Comparison of ENCODE assay signal across 1 cellular context in the genomic region with DNA sequence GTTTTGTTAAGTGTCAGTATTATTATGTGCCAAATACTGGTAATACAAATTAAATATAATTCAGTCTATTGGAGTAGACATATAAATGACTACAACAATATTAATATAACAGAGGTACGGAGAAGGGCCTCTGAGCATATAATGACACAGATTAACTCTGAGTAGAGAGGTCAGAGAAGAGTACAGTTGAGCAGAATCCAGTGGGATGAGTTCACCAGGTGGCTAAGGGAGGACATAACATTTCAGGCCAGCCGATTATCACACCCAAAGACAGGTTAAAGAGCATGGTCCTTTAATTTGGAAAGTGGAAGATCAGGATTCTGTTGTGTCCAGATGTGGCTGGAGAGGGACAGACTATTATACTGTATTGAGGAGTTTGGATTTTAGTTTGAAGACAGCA.
TF ChIP-seq lines count a peak whose summit lies in the region.

No MANE protein-coding gene starts in this region.

TF ChIP-seq in A549, 52 proteins besides CTCF, POLR2A, EP300 and RAD21 (continued from another document):
- TF ChIP-seq ZNF302 (CRISPR knock-in tag; IDR thresholded peaks at IDR 0.05): no peak
- TF ChIP-seq MAFK (IDR thresholded peaks at IDR 0.05; ENCODE audit: partially characterized antibody): no peak
- TF ChIP-seq RARB (CRISPR knock-in tag; IDR thresholded peaks at IDR 0.05): no peak
- TF ChIP-seq E2F6 (IDR thresholded peaks at IDR 0.05; ENCODE audit: borderline replicate concordance, low read depth): no peak
- TF ChIP-seq, protein P1, sequence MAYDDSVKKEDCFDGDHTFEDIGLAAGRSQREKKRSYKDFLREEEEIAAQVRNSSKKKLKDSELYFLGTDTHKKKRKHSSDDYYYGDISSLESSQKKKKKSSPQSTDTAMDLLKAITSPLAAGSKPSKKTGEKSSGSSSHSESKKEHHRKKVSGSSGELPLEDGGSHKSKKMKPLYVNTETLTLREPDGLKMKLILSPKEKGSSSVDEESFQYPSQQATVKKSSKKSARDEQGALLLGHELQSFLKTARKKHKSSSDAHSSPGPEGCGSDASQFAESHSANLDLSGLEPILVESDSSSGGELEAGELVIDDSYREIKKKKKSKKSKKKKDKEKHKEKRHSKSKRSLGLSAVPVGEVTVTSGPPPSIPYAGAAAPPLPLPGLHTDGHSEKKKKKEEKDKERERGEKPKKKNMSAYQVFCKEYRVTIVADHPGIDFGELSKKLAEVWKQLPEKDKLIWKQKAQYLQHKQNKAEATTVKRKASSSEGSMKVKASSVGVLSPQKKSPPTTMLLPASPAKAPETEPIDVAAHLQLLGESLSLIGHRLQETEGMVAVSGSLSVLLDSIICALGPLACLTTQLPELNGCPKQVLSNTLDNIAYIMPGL (CRISPR knock-in tag; IDR thresholded peaks at IDR 0.05; ENCODE audit: borderline replicate concordance): no peak
- no peak for TF ChIP-seq HEYL (CRISPR knock-in tag; IDR thresholded peaks at IDR 0.05)
- no peak for TF ChIP-seq ZSCAN20 (CRISPR knock-in tag; IDR thresholded peaks at IDR 0.05)
- TF ChIP-seq CBX8 (IDR thresholded peaks at IDR 0.05): no peak
- TF ChIP-seq CHD2 (IDR thresholded peaks at IDR 0.05; ENCODE audit: low read length, partially characterized antibody): no peak
TF ChIP-seq in A549: peak in this region for 0.
